Comparison of ENCODE assay signal across 1 cellular context in the genomic region with DNA sequence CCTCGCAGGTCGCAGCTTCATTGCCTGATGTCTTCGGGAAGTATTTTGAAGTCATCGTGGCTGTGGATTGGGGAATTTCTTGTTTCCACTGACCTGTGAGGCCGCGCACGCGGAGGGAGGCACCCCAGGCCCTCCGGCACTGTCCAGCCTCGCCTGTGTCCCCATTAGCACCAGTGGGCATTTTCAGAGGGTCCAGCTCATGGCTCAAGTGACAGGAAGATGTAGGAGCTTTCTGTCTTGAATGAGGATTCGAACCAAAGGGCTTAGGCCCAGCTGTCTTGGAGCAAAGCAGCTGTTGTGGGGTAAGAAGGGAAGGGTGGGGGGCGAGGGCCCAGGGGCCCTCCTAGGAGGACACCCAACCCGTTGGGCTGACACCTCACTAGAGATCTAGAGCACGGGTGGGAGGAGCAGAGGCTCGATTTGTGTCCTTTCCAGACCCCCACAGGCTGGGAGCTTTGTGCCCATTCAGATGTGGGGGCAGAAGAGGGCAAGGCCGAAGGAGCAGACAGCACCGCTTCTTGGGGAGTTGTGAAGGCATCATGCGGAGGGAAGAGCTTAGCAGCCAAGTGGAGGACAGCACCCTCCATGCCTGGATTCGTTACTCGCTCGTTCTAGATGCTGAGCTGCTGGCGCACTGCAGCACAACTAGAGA.
TF ChIP-seq lines count a peak whose summit lies in the region.

No MANE protein-coding gene starts in this region.

TF ChIP-seq in HepG2, 621 proteins besides CTCF, POLR2A, EP300 and RAD21 (continued from another document and continues in another):
- TF ChIP-seq, protein P1, sequence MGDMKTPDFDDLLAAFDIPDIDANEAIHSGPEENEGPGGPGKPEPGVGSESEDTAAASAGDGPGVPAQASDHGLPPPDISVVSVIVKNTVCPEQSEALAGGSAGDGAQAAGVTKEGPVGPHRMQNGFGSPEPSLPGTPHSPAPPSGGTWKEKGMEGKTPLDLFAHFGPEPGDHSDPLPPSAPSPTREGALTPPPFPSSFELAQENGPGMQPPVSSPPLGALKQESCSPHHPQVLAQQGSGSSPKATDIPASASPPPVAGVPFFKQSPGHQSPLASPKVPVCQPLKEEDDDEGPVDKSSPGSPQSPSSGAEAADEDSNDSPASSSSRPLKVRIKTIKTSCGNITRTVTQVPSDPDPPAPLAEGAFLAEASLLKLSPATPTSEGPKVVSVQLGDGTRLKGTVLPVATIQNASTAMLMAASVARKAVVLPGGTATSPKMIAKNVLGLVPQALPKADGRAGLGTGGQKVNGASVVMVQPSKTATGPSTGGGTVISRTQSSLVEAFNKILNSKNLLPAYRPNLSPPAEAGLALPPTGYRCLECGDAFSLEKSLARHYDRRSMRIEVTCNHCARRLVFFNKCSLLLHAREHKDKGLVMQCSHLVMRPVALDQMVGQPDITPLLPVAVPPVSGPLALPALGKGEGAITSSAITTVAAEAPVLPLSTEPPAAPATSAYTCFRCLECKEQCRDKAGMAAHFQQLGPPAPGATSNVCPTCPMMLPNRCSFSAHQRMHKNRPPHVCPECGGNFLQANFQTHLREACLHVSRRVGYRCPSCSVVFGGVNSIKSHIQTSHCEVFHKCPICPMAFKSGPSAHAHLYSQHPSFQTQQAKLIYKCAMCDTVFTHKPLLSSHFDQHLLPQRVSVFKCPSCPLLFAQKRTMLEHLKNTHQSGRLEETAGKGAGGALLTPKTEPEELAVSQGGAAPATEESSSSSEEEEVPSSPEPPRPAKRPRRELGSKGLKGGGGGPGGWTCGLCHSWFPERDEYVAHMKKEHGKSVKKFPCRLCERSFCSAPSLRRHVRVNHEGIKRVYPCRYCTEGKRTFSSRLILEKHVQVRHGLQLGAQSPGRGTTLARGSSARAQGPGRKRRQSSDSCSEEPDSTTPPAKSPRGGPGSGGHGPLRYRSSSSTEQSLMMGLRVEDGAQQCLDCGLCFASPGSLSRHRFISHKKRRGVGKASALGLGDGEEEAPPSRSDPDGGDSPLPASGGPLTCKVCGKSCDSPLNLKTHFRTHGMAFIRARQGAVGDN (CRISPR knock-in tag; IDR thresholded peaks at IDR 0.05) = peak; percentile 55
- no peak for TF ChIP-seq ZNF446 (CRISPR knock-in tag; IDR thresholded peaks at IDR 0.05)
- TF ChIP-seq, protein P2, sequence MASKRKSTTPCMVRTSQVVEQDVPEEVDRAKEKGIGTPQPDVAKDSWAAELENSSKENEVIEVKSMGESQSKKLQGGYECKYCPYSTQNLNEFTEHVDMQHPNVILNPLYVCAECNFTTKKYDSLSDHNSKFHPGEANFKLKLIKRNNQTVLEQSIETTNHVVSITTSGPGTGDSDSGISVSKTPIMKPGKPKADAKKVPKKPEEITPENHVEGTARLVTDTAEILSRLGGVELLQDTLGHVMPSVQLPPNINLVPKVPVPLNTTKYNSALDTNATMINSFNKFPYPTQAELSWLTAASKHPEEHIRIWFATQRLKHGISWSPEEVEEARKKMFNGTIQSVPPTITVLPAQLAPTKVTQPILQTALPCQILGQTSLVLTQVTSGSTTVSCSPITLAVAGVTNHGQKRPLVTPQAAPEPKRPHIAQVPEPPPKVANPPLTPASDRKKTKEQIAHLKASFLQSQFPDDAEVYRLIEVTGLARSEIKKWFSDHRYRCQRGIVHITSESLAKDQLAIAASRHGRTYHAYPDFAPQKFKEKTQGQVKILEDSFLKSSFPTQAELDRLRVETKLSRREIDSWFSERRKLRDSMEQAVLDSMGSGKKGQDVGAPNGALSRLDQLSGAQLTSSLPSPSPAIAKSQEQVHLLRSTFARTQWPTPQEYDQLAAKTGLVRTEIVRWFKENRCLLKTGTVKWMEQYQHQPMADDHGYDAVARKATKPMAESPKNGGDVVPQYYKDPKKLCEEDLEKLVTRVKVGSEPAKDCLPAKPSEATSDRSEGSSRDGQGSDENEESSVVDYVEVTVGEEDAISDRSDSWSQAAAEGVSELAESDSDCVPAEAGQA (IDR thresholded peaks at IDR 0.05; ENCODE audit: low read depth) = no peak
- TF ChIP-seq, protein P2 (CRISPR knock-in tag; IDR thresholded peaks at IDR 0.05; ENCODE audit: borderline replicate concordance) = 0 out of 2 replicates have a peak, but pooled peaks have one; percentile 13
- no peak for TF ChIP-seq RXRB (CRISPR knock-in tag; IDR thresholded peaks at IDR 0.05; ENCODE audit: borderline replicate concordance)
- no peak for TF ChIP-seq ZFX (CRISPR knock-in tag; IDR thresholded peaks at IDR 0.05; ENCODE audit: low read depth)
- TF ChIP-seq, protein P3, sequence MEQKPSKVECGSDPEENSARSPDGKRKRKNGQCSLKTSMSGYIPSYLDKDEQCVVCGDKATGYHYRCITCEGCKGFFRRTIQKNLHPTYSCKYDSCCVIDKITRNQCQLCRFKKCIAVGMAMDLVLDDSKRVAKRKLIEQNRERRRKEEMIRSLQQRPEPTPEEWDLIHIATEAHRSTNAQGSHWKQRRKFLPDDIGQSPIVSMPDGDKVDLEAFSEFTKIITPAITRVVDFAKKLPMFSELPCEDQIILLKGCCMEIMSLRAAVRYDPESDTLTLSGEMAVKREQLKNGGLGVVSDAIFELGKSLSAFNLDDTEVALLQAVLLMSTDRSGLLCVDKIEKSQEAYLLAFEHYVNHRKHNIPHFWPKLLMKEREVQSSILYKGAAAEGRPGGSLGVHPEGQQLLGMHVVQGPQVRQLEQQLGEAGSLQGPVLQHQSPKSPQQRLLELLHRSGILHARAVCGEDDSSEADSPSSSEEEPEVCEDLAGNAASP (CRISPR knock-in tag; IDR thresholded peaks at IDR 0.05; ENCODE audit: borderline replicate concordance) = no peak
- TF ChIP-seq SIN3A (IDR thresholded peaks at IDR 0.05; ENCODE audit: borderline replicate concordance, low read depth, low read length) = peak; percentile 24; the same call in 1 of the 2 replicates
- TF ChIP-seq ZNF460 (CRISPR knock-in tag; IDR thresholded peaks at IDR 0.05; ENCODE audit: borderline replicate concordance) = no peak
- peak; percentile 7 for TF ChIP-seq SRSF1 (optimal IDR thresholded peaks at IDR 0.05; ENCODE audit: low read depth, low read length)
- 0 out of 2 replicates have a peak, but pooled peaks have one; percentile 3 for TF ChIP-seq YEATS4 (CRISPR knock-in tag; IDR thresholded peaks at IDR 0.05; ENCODE audit: borderline replicate concordance)
- TF ChIP-seq, protein P4, sequence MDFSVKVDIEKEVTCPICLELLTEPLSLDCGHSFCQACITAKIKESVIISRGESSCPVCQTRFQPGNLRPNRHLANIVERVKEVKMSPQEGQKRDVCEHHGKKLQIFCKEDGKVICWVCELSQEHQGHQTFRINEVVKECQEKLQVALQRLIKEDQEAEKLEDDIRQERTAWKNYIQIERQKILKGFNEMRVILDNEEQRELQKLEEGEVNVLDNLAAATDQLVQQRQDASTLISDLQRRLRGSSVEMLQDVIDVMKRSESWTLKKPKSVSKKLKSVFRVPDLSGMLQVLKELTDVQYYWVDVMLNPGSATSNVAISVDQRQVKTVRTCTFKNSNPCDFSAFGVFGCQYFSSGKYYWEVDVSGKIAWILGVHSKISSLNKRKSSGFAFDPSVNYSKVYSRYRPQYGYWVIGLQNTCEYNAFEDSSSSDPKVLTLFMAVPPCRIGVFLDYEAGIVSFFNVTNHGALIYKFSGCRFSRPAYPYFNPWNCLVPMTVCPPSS (IDR thresholded peaks at IDR 0.05) = no peak
- no peak for TF ChIP-seq MEIS1 (CRISPR knock-in tag; IDR thresholded peaks at IDR 0.05; ENCODE audit: borderline replicate concordance)
- TF ChIP-seq NONO (IDR thresholded peaks at IDR 0.05) = no peak
- peak; percentile 7; the same call in 1 of the 2 replicates for TF ChIP-seq NONO (CRISPR knock-in tag; conservative IDR thresholded peaks at IDR 0.05)
- no peak for TF ChIP-seq ZSCAN21 (CRISPR knock-in tag; IDR thresholded peaks at IDR 0.05; ENCODE audit: borderline replicate concordance)
- 0 out of 2 replicates have a peak, but pooled peaks have one; percentile 0 for TF ChIP-seq ZNF232 (CRISPR knock-in tag; IDR thresholded peaks at IDR 0.05; ENCODE audit: borderline replicate concordance)
- TF ChIP-seq, protein P5, sequence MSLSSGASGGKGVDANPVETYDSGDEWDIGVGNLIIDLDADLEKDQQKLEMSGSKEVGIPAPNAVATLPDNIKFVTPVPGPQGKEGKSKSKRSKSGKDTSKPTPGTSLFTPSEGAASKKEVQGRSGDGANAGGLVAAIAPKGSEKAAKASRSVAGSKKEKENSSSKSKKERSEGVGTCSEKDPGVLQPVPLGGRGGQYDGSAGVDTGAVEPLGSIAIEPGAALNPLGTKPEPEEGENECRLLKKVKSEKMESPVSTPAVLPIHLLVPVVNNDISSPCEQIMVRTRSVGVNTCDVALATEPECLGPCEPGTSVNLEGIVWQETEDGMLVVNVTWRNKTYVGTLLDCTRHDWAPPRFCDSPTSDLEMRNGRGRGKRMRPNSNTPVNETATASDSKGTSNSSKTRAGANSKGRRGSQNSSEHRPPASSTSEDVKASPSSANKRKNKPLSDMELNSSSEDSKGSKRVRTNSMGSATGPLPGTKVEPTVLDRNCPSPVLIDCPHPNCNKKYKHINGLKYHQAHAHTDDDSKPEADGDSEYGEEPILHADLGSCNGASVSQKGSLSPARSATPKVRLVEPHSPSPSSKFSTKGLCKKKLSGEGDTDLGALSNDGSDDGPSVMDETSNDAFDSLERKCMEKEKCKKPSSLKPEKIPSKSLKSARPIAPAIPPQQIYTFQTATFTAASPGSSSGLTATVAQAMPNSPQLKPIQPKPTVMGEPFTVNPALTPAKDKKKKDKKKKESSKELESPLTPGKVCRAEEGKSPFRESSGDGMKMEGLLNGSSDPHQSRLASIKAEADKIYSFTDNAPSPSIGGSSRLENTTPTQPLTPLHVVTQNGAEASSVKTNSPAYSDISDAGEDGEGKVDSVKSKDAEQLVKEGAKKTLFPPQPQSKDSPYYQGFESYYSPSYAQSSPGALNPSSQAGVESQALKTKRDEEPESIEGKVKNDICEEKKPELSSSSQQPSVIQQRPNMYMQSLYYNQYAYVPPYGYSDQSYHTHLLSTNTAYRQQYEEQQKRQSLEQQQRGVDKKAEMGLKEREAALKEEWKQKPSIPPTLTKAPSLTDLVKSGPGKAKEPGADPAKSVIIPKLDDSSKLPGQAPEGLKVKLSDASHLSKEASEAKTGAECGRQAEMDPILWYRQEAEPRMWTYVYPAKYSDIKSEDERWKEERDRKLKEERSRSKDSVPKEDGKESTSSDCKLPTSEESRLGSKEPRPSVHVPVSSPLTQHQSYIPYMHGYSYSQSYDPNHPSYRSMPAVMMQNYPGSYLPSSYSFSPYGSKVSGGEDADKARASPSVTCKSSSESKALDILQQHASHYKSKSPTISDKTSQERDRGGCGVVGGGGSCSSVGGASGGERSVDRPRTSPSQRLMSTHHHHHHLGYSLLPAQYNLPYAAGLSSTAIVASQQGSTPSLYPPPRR (CRISPR knock-in tag; IDR thresholded peaks at IDR 0.05; ENCODE audit: borderline replicate concordance) = no peak
- TF ChIP-seq, protein P6, sequence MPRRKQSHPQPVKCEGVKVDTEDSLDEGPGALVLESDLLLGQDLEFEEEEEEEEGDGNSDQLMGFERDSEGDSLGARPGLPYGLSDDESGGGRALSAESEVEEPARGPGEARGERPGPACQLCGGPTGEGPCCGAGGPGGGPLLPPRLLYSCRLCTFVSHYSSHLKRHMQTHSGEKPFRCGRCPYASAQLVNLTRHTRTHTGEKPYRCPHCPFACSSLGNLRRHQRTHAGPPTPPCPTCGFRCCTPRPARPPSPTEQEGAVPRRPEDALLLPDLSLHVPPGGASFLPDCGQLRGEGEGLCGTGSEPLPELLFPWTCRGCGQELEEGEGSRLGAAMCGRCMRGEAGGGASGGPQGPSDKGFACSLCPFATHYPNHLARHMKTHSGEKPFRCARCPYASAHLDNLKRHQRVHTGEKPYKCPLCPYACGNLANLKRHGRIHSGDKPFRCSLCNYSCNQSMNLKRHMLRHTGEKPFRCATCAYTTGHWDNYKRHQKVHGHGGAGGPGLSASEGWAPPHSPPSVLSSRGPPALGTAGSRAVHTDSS (CRISPR knock-in tag; conservative IDR thresholded peaks at IDR 0.05) = no peak
- TF ChIP-seq RARG (CRISPR knock-in tag; IDR thresholded peaks at IDR 0.05; ENCODE audit: low read depth) = no peak
- no peak for TF ChIP-seq PHF21A (CRISPR knock-in tag; IDR thresholded peaks at IDR 0.05)
- no peak for TF ChIP-seq FOXK1 (CRISPR knock-in tag; IDR thresholded peaks at IDR 0.05; ENCODE audit: borderline replicate concordance, low read depth)
- no peak for TF ChIP-seq NFE2L2 (IDR thresholded peaks at IDR 0.05; ENCODE audit: low read length)
- TF ChIP-seq ZNF558 (CRISPR knock-in tag; IDR thresholded peaks at IDR 0.05; ENCODE audit: borderline replicate concordance) = 0 out of 2 replicates have a peak, but pooled peaks have one; percentile 1
- TF ChIP-seq, protein P7, sequence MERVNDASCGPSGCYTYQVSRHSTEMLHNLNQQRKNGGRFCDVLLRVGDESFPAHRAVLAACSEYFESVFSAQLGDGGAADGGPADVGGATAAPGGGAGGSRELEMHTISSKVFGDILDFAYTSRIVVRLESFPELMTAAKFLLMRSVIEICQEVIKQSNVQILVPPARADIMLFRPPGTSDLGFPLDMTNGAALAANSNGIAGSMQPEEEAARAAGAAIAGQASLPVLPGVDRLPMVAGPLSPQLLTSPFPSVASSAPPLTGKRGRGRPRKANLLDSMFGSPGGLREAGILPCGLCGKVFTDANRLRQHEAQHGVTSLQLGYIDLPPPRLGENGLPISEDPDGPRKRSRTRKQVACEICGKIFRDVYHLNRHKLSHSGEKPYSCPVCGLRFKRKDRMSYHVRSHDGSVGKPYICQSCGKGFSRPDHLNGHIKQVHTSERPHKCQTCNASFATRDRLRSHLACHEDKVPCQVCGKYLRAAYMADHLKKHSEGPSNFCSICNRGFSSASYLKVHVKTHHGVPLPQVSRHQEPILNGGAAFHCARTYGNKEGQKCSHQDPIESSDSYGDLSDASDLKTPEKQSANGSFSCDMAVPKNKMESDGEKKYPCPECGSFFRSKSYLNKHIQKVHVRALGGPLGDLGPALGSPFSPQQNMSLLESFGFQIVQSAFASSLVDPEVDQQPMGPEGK (CRISPR knock-in tag; IDR thresholded peaks at IDR 0.05) = 0 out of 2 replicates have a peak, but pooled peaks have one; percentile 17
- 0 out of 2 replicates have a peak, but pooled peaks have one; percentile 11 for TF ChIP-seq ZNF354B (CRISPR knock-in tag; IDR thresholded peaks at IDR 0.05)
- no peak for TF ChIP-seq MTF2 (CRISPR knock-in tag; IDR thresholded peaks at IDR 0.05; ENCODE audit: borderline replicate concordance)
- 0 out of 2 replicates have a peak, but pooled peaks have one; percentile 50 for TF ChIP-seq ZNF30 (CRISPR knock-in tag; IDR thresholded peaks at IDR 0.05)
- TF ChIP-seq SRF (IDR thresholded peaks at IDR 0.05; ENCODE audit: low read depth, low read length) = no peak
